1 cellular context compared by ENCODE assay signal in the genomic region with DNA sequence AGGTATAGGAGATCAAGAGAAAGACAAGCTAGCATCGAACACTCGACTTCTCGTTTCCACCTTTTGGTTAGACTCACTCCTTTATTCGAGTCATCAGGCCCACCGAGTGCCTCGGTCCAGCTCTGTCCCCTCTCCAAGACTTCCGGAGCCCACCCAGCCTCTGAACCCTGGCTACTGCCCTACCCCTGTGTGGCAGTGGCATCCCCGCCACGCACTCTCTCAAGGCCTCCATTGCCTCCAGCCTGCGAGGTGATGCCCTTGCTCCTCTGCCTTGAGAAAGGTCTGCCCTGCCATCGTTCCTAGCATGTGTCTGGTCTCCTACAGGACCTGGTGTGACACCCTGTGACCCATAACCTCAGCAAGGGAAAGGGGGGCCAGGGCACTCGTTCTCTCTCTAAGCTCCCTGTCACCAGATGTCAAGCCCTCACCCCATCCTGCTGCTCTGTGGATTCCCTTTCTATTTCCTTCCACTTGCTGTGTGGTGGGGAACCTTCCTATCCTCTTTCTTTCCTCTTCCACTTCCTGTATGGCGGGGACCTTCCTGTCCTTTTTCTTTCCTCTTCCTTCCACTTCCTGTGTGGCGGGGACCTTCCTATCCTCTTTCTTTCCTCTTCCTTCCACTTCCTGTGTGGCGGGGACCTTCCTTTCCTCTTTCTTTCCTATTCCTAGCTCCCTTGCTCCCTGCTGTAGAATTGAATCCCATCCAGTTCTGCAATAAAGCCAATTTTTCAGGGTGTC.
A peak's percentile ranks its signal among the peaks of the same experiment; 100 is the strongest.
TF ChIP-seq lines count a peak whose summit lies in the region.

No MANE protein-coding gene starts in this region.

TF ChIP-seq in K562, 482 proteins besides CTCF, POLR2A, EP300 and RAD21 (continued from another document):
- TF ChIP-seq, protein P1, sequence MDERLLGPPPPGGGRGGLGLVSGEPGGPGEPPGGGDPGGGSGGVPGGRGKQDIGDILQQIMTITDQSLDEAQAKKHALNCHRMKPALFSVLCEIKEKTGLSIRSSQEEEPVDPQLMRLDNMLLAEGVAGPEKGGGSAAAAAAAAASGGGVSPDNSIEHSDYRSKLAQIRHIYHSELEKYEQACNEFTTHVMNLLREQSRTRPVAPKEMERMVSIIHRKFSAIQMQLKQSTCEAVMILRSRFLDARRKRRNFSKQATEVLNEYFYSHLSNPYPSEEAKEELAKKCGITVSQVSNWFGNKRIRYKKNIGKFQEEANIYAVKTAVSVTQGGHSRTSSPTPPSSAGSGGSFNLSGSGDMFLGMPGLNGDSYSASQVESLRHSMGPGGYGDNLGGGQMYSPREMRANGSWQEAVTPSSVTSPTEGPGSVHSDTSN (CRISPR knock-in tag; IDR thresholded peaks at IDR 0.05; ENCODE audit: low read depth), result no peak
- TF ChIP-seq, protein P1 (tag; conservative IDR thresholded peaks at IDR 0.05; ENCODE audit: low read depth), result no peak
- TF ChIP-seq, protein P2, sequence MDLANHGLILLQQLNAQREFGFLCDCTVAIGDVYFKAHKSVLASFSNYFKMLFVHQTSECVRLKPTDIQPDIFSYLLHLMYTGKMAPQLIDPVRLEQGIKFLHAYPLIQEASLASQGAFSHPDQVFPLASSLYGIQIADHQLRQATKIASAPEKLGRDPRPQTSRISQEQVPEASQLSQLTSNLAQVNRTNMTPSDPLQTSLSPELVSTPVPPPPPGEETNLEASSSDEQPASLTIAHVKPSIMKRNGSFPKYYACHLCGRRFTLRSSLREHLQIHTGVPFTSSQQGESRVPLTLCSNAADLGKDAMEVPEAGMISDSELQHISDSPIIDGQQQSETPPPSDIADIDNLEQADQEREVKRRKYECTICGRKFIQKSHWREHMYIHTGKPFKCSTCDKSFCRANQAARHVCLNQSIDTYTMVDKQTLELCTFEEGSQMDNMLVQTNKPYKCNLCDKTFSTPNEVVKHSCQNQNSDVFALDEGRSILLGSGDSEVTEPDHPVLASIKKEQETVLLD (IDR thresholded peaks at IDR 0.05), result no peak
- no peak for TF ChIP-seq ZNF23 (CRISPR knock-in tag; IDR thresholded peaks at IDR 0.05)
- TF ChIP-seq, protein P3, sequence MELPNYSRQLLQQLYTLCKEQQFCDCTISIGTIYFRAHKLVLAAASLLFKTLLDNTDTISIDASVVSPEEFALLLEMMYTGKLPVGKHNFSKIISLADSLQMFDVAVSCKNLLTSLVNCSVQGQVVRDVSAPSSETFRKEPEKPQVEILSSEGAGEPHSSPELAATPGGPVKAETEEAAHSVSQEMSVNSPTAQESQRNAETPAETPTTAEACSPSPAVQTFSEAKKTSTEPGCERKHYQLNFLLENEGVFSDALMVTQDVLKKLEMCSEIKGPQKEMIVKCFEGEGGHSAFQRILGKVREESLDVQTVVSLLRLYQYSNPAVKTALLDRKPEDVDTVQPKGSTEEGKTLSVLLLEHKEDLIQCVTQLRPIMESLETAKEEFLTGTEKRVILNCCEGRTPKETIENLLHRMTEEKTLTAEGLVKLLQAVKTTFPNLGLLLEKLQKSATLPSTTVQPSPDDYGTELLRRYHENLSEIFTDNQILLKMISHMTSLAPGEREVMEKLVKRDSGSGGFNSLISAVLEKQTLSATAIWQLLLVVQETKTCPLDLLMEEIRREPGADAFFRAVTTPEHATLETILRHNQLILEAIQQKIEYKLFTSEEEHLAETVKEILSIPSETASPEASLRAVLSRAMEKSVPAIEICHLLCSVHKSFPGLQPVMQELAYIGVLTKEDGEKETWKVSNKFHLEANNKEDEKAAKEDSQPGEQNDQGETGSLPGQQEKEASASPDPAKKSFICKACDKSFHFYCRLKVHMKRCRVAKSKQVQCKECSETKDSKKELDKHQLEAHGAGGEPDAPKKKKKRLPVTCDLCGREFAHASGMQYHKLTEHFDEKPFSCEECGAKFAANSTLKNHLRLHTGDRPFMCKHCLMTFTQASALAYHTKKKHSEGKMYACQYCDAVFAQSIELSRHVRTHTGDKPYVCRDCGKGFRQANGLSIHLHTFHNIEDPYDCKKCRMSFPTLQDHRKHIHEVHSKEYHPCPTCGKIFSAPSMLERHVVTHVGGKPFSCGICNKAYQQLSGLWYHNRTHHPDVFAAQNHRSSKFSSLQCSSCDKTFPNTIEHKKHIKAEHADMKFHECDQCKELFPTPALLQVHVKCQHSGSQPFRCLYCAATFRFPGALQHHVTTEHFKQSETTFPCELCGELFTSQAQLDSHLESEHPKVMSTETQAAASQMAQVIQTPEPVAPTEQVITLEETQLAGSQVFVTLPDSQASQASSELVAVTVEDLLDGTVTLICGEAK (IDR thresholded peaks at IDR 0.05), result peak; percentile 82
- TF ChIP-seq, protein P3 (CRISPR knock-in tag; IDR thresholded peaks at IDR 0.05), result no peak
- no peak for TF ChIP-seq CREBBP (IDR thresholded peaks at IDR 0.05; ENCODE audit: low read depth, low read length)
- TF ChIP-seq, protein P4, sequence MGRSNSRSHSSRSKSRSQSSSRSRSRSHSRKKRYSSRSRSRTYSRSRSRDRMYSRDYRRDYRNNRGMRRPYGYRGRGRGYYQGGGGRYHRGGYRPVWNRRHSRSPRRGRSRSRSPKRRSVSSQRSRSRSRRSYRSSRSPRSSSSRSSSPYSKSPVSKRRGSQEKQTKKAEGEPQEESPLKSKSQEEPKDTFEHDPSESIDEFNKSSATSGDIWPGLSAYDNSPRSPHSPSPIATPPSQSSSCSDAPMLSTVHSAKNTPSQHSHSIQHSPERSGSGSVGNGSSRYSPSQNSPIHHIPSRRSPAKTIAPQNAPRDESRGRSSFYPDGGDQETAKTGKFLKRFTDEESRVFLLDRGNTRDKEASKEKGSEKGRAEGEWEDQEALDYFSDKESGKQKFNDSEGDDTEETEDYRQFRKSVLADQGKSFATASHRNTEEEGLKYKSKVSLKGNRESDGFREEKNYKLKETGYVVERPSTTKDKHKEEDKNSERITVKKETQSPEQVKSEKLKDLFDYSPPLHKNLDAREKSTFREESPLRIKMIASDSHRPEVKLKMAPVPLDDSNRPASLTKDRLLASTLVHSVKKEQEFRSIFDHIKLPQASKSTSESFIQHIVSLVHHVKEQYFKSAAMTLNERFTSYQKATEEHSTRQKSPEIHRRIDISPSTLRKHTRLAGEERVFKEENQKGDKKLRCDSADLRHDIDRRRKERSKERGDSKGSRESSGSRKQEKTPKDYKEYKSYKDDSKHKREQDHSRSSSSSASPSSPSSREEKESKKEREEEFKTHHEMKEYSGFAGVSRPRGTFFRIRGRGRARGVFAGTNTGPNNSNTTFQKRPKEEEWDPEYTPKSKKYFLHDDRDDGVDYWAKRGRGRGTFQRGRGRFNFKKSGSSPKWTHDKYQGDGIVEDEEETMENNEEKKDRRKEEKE (IDR thresholded peaks at IDR 0.05; ENCODE audit: borderline replicate concordance in 1 of 2, control insufficient read depth in 1 of 2, low read depth in 2 of 2, low read length in 1 of 2), result no peak
- TF ChIP-seq GABPA (tag; conservative IDR thresholded peaks at IDR 0.05; ENCODE audit: low read depth), result peak; percentile 76
- TF ChIP-seq PHTF2 (CRISPR knock-in tag; IDR thresholded peaks at IDR 0.05), result no peak
- TF ChIP-seq, protein P5, sequence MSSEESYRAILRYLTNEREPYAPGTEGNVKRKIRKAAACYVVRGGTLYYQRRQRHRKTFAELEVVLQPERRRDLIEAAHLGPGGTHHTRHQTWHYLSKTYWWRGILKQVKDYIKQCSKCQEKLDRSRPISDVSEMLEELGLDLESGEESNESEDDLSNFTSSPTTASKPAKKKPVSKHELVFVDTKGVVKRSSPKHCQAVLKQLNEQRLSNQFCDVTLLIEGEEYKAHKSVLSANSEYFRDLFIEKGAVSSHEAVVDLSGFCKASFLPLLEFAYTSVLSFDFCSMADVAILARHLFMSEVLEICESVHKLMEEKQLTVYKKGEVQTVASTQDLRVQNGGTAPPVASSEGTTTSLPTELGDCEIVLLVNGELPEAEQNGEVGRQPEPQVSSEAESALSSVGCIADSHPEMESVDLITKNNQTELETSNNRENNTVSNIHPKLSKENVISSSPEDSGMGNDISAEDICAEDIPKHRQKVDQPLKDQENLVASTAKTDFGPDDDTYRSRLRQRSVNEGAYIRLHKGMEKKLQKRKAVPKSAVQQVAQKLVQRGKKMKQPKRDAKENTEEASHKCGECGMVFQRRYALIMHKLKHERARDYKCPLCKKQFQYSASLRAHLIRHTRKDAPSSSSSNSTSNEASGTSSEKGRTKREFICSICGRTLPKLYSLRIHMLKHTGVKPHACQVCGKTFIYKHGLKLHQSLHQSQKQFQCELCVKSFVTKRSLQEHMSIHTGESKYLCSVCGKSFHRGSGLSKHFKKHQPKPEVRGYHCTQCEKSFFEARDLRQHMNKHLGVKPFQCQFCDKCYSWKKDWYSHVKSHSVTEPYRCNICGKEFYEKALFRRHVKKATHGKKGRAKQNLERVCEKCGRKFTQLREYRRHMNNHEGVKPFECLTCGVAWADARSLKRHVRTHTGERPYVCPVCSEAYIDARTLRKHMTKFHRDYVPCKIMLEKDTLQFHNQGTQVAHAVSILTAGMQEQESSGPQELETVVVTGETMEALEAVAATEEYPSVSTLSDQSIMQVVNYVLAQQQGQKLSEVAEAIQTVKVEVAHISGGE (CRISPR knock-in tag; IDR thresholded peaks at IDR 0.05), result 0 out of 6 replicates have a peak, but pooled peaks of 1 of the 3 experiments have one; percentile 30
